In the genomic region with DNA sequence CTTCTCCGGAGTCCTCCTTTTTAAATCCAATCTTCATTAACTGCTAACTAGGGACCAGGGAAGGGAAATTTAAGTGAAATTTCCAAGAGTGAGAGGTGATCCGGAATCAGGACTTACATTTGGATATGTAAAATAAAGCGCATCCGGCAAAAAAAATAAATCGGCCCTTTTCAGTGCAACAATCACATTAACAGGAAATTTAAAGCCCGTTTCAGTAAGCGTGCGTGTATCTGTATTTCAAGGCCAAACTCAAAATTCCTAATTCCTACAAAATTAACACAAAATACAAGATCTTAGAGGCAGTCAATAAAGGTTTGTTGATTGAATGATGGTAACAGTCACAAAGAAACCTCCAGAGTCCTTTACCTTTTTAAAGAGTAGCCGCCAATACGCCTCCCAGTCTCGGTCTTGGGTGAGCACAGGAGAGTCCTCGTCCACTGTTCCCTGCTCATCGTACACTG, we compare ENCODE assay signal across 8 cellular contexts. TPM values are rescaled to one million over a fixed set of nuclear protein-coding genes. Genes with fewer than 3 reads are reported as not detected.
DNase-seq lines count a peak whose midpoint lies in the region; ATAC-seq, FAIRE-seq and TF ChIP-seq lines count a peak whose summit lies in the region.

No MANE protein-coding gene starts in this region.

- 3% methylated on average over 13 of the region's 13 CpGs for WGBS in suprapubic skin

- peaks cover 46% of the 10 kb centered on the region for H3K36me3 ChIP-seq in suprapubic skin

- H3K9me3 ChIP-seq in suprapubic skin, result no peaks in the 10 kb centered on the region

- FAIRE-seq in D721Med (lab: Jason Lieb, UNC), result no peak

- peaks cover 57% of the 10 kb centered on the region for H3K36me3 Mint-ChIP-seq in T-helper 1 cell treated with Interleukin-12 subunit alpha and Interleukin-12 subunit beta and Interleukin-4 antibody, amounts not matched to agents 30 μg/mL and 1 μg/mL, for 36 hours (ENCODE audit: low read depth)
- peaks cover 10% of the 10 kb centered on the region for H3K36me3 Mint-ChIP-seq in activated naive CD8-positive, alpha-beta T cell
- peaks cover 15 to 29% (median 17%) of the 10 kb centered on the region in 3 donors for H3K36me3 Mint-ChIP-seq in immature natural killer cell

- TF ChIP-seq POLR2A in suprapubic skin (IDR thresholded peaks at IDR 0.05), result no peak

- peaks cover 46% of the 10 kb centered on the region for H3K4me1 Mint-ChIP-seq in T-helper 1 cell treated with Interleukin-12 subunit alpha and Interleukin-12 subunit beta and Interleukin-4 antibody, amounts not matched to agents 30 μg/mL and 1 μg/mL, for 36 hours (ENCODE audit: low read depth)
- H3K4me1 Mint-ChIP-seq in activated naive CD8-positive, alpha-beta T cell (ENCODE audit: low read depth), result peaks cover 41% of the 10 kb centered on the region
- H3K4me1 Mint-ChIP-seq in immature natural killer cell, result peaks cover 32 to 57% of the 10 kb centered on the region in 2 donors

- peak overlapping the region; percentile 96 for H3K27ac Mint-ChIP-seq in T-helper 1 cell treated with Interleukin-12 subunit alpha and Interleukin-12 subunit beta and Interleukin-4 antibody, amounts not matched to agents 30 μg/mL and 1 μg/mL, for 36 hours
- peak overlapping the region; percentile 96 for H3K27ac Mint-ChIP-seq in activated naive CD8-positive, alpha-beta T cell
- H3K27ac Mint-ChIP-seq in immature natural killer cell, result peak overlapping the region; percentile 83 to 95 (median 94)

- H3K27me3 ChIP-seq in suprapubic skin, result no peaks in the 10 kb centered on the region

- no peak for TF ChIP-seq EP300 in suprapubic skin (IDR thresholded peaks at IDR 0.05)

- H3K4me3 ChIP-seq in suprapubic skin, result peak overlapping the region; percentile 73

- H3K4me1 ChIP-seq in suprapubic skin, result peaks cover 47% of the 10 kb centered on the region

- no peaks in the 10 kb centered on the region for H3K27me3 Mint-ChIP-seq in T-helper 1 cell treated with Interleukin-12 subunit alpha and Interleukin-12 subunit beta and Interleukin-4 antibody, amounts not matched to agents 30 μg/mL and 1 μg/mL, for 36 hours (ENCODE audit: low read depth)
- no peaks in the 10 kb centered on the region for H3K27me3 Mint-ChIP-seq in activated naive CD8-positive, alpha-beta T cell
- peaks cover 3 to 9% (median 7%) of the 10 kb centered on the region in 3 donors for H3K27me3 Mint-ChIP-seq in immature natural killer cell (ENCODE audit: low read depth in 3 of 3)

- no peak for ATAC-seq in HG02798 (IDR thresholded peaks at IDR 0.05; ENCODE audit: poor library complexity, unreplicated experiment)

- H3K9me3 Mint-ChIP-seq in T-helper 1 cell treated with Interleukin-12 subunit alpha and Interleukin-12 subunit beta and Interleukin-4 antibody, amounts not matched to agents 30 μg/mL and 1 μg/mL, for 36 hours, result no peaks in the 10 kb centered on the region
- no peaks in the 10 kb centered on the region for H3K9me3 Mint-ChIP-seq in activated naive CD8-positive, alpha-beta T cell (ENCODE audit: low read depth)
- H3K9me3 Mint-ChIP-seq in immature natural killer cell, result no peaks in the 10 kb centered on the region

- peak overlapping the region; percentile 86 for H3K27ac ChIP-seq in suprapubic skin

- peak overlapping the region; percentile 97 for H3K4me3 Mint-ChIP-seq in T-helper 1 cell treated with Interleukin-12 subunit alpha and Interleukin-12 subunit beta and Interleukin-4 antibody, amounts not matched to agents 30 μg/mL and 1 μg/mL, for 36 hours
- peak overlapping the region; percentile 99 for H3K4me3 Mint-ChIP-seq in activated naive CD8-positive, alpha-beta T cell
- H3K4me3 Mint-ChIP-seq in immature natural killer cell, result peak overlapping the region; percentile 89 to 98 (median 95)

- DNase-seq in T-helper 1 cell, result no peak
- no peak for DNase-seq in immature natural killer cell
- DNase-seq in suprapubic skin (ENCODE audit: low spot score in 2 of 2), result no peak
- DNase-seq in D721Med (ENCODE audit: insufficient read length, low spot score), result no peak
- no peak for DNase-seq in NCI-H524 treated with DMSO at 0.1 percent for 48 hours (lab: John Stamatoyannopoulos, UW)

- TF ChIP-seq CTCF in suprapubic skin (IDR thresholded peaks at IDR 0.05), result no peak
- TF ChIP-seq CTCF in D721Med (IDR thresholded peaks at IDR 0.05; ENCODE audit: insufficient read depth, missing control alignments), result no peak

RNA-seq across cellular contexts. Expression of gene DNAJC9, which starts 0.7 kb away (rescaled TPM):
- polyA plus RNA-seq in immature natural killer cell, result 10 to 100 TPM; 26.4 to 27.6 (median 26.9) TPM
- total RNA-seq in suprapubic skin, result 10 to 100 TPM; 15.1 to 22.0 (median 19.6) TPM

RNA-seq across cellular contexts. Expression of gene MRPS16, which starts 6.1 kb away (rescaled TPM):
- polyA plus RNA-seq in immature natural killer cell, result 100 to 1,000 TPM in 1 of 3 donors, 10 to 100 TPM in 2; 74.2 to 102 (median 98.9) TPM
- 10 to 100 TPM; 30.3 to 50.3 (median 43.8) TPM for total RNA-seq in suprapubic skin
